Comparison of ENCODE assay signal across 11 cellular contexts in the genomic region with DNA sequence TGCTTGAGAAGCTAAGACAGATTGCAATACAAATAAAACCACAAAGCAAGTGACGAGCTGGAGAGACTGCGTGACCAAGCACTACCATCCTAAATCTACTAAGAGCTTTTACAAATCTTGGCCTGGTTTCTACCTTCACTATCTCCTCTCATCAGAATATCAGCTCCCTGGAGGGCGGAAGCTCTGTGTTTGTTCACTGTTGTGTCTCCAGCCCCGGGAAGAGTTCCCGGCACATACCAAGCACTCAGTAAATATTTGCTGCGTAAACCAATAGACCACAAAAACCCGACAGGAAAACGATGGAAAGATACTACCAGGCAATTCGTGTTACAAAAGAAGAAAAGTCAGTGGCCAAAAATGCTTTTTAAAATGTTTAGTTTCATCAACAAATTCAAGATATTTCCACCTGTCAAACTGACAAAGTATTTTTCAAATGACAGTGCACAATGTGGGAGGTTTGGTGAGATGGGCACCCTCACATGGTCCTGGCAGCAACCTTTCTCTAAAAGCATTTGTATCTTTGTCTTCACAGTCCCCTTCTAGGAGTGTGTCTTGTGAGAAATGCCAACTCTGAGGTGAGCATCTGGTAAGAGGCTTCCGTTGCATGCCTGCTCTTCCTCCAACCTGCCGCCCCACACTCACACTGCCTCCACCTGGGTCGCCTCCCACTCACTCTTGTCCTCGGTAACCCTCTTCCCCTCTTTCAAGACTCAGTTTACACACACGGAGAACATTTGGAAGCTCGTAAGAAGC. TPM values are rescaled to one million over a fixed set of nuclear protein-coding genes. Genes with fewer than 3 reads are reported as not detected.
DNase-seq lines count a peak whose midpoint lies in the region; ATAC-seq and TF ChIP-seq lines count a peak whose summit lies in the region.
"Had no signal": no experiment of that assay in that cellular context is flagged by ENCODE, and none has a peak within 500 bp of the region (broad histone marks: within the 10 kb centered on the region; RNA-seq: fewer than 3 reads in every experiment).

No MANE protein-coding gene starts in this region.

- no peak overlapping the region for H3K56ac ChIP-seq in H9 (ENCODE audit: insufficient read length, low read depth, low read length)

- ATAC-seq in natural killer cell treated with Interleukin-12 subunit alpha and Interleukin-12 subunit beta and Interleukin-15 and Interleukin-18, amount 100 ng/mL, for 72 hours: no peak
- ATAC-seq in GM18868 (IDR thresholded peaks at IDR 0.05; ENCODE audit: unreplicated experiment): no peak
- ATAC-seq: HCT116 had no signal

- no peaks in the 10 kb centered on the region for H3K23me2 ChIP-seq in H9 (ENCODE audit: insufficient read length, low read depth, low read length, poor library complexity, severe bottlenecking)

- H3K4me1 ChIP-seq in H9 (ENCODE audit: insufficient read depth, low read length): no peaks in the 10 kb centered on the region

- no peak overlapping the region for H4K91ac ChIP-seq in H9 (ENCODE audit: insufficient read length, low read depth, low read length)

- no peak overlapping the region for H3K27ac ChIP-seq in H9 (ENCODE audit: insufficient read length, low read depth, low read length)

- H3K4me1 Mint-ChIP-seq in natural killer cell treated with Interleukin-12 subunit alpha and Interleukin-12 subunit beta and Interleukin-15 and Interleukin-18, amount 100 ng/mL, for 72 hours (ENCODE audit: low read depth in 2 of 2): peaks cover 32 to 44% of the 10 kb centered on the region in 2 donors
- peaks cover 31 to 32% of the 10 kb centered on the region in 2 experiments for H3K4me1 Mint-ChIP-seq in H9

- H3K18ac ChIP-seq in H9 (ENCODE audit: insufficient read length, low read depth, low read length): no peak overlapping the region

- no peak overlapping the region for H3K4me3 ChIP-seq in MG63
- no peak overlapping the region for H3K4me3 ChIP-seq in astrocyte of the cerebellum (ENCODE audit: low read depth, low read length)

- H2BK120ac ChIP-seq in H9 (ENCODE audit: low read depth, low read length, poor library complexity, severe bottlenecking): no peak overlapping the region

- H3K27me3 Mint-ChIP-seq in natural killer cell treated with Interleukin-12 subunit alpha and Interleukin-12 subunit beta and Interleukin-15 and Interleukin-18, amount 100 ng/mL, for 72 hours: peaks cover 0 to 3% of the 10 kb centered on the region in 2 donors
- peaks cover 16% of the 10 kb centered on the region for H3K27me3 Mint-ChIP-seq in H9 (ENCODE audit: low read depth)

- H2BK12ac ChIP-seq in H9 (ENCODE audit: insufficient read length, low read depth, low read length): no peak overlapping the region

- no peak overlapping the region for H2BK15ac ChIP-seq in H9 (ENCODE audit: low read depth, low read length)

- H3K36me3 Mint-ChIP-seq in natural killer cell treated with Interleukin-12 subunit alpha and Interleukin-12 subunit beta and Interleukin-15 and Interleukin-18, amount 100 ng/mL, for 72 hours: no peaks in the 10 kb centered on the region
- H3K36me3 Mint-ChIP-seq in H9 (ENCODE audit: insufficient read depth in 1 of 3, low read depth in 3 of 3): no peaks in the 10 kb centered on the region

- H2AK5ac ChIP-seq in H9 (ENCODE audit: insufficient read length, low read length): no peak overlapping the region

- H3K27ac Mint-ChIP-seq in natural killer cell treated with Interleukin-12 subunit alpha and Interleukin-12 subunit beta and Interleukin-15 and Interleukin-18, amount 100 ng/mL, for 72 hours: no peak overlapping the region
- H3K27ac Mint-ChIP-seq in H9: peak overlapping the region in 1 of 3 experiments; percentile 22; a peak in 1 of 7 replicates

- no peak overlapping the region for H2BK20ac ChIP-seq in H9 (ENCODE audit: low read depth, low read length, poor library complexity, severe bottlenecking)

- H4K8ac ChIP-seq in H9 (replicated peaks; ENCODE audit: insufficient read length, low read depth, low read length): no peak overlapping the region

- no peak overlapping the region for H3K23ac ChIP-seq in H9 (ENCODE audit: insufficient read length, low read depth, low read length)

- DNase-seq in Daoy (ENCODE audit: low read depth) (peak; percentile 30), MG63 (peak; percentile 75), astrocyte of the cerebellum (ENCODE audit: low read depth) (peak; percentile 53), H9 (no peak)
- no peak for DNase-seq in natural killer cell treated with Interleukin-12 subunit alpha and Interleukin-12 subunit beta and Interleukin-15 and Interleukin-18, amount 100 ng/mL, for 72 hours (ENCODE audit: low spot score)
- no peak for DNase-seq in activated CD4-positive, alpha-beta T cell treated with anti-CD3 and anti-CD28 coated beads for 4 hours
- DNase-seq: activated CD4-positive, alpha-beta T cell treated with anti-CD3 and anti-CD28 coated beads, Interleukin-2, amount 50 U/mL, for 48 hours; cerebellar nuclear complex; occipital lobe had no signal

- no peak overlapping the region for H3T11ph ChIP-seq in H9 (ENCODE audit: low read length)

- no CpG with 5 or more reads among the region's 15 CpGs for WGBS in H9 (ENCODE audit: extremely low coverage, insufficient read length, low lambda C conversion rate)

- H4K5ac ChIP-seq in H9 (ENCODE audit: insufficient read length, low read depth, low read length): no peak overlapping the region

- no peak overlapping the region for H3K4ac ChIP-seq in H9 (ENCODE audit: low read depth, low read length)

- H4K20me1 ChIP-seq in H9 (ENCODE audit: control insufficient read depth, insufficient read depth, insufficient read length): no peaks in the 10 kb centered on the region

- no peak overlapping the region for H2BK5ac ChIP-seq in H9 (ENCODE audit: insufficient read length, low read length)

- H3K4me3 Mint-ChIP-seq in natural killer cell treated with Interleukin-12 subunit alpha and Interleukin-12 subunit beta and Interleukin-15 and Interleukin-18, amount 100 ng/mL, for 72 hours: peak overlapping the region; percentile 25
- no peak overlapping the region for H3K4me3 Mint-ChIP-seq in H9

- TF ChIP-seq CTCF in astrocyte of the cerebellum (IDR thresholded peaks at IDR 0.05; ENCODE audit: low read depth, low read length, missing control alignments) (no peak), H9 (conservative IDR thresholded peaks at IDR 0.05) (no peak)

- no peaks in the 10 kb centered on the region for H3K79me2 ChIP-seq in H9 (ENCODE audit: insufficient read depth, low read length)

- H3K14ac ChIP-seq in H9 (ENCODE audit: insufficient read depth, low read length): no peak overlapping the region

- H3K79me1 ChIP-seq in H9 (ENCODE audit: insufficient read depth, low read depth, low read length, poor library complexity, severe bottlenecking): no peaks in the 10 kb centered on the region

- no peak overlapping the region for H2AFZ ChIP-seq in H9 (ENCODE audit: low read length)

- no peaks in the 10 kb centered on the region for H3K9me3 Mint-ChIP-seq in natural killer cell treated with Interleukin-12 subunit alpha and Interleukin-12 subunit beta and Interleukin-15 and Interleukin-18, amount 100 ng/mL, for 72 hours
- H3K9me3 Mint-ChIP-seq in H9: peaks cover 4 to 6% of the 10 kb centered on the region in 2 experiments; a peak in 2 of 5 replicates

- peaks cover 8% of the 10 kb centered on the region for H3K9me3 ChIP-seq in MG63
- no peaks in the 10 kb centered on the region for H3K9me3 ChIP-seq in H9 (ENCODE audit: control insufficient read depth, low read depth, low read length)

- no peaks in the 10 kb centered on the region for H3K36me3 ChIP-seq in MG63

- H3K27me3 ChIP-seq in MG63 (no peaks in the 10 kb centered on the region), H9 (ENCODE audit: insufficient read depth, low read length) (no peaks in the 10 kb centered on the region)

- H3K4me2 ChIP-seq in H9 (ENCODE audit: insufficient read depth, insufficient read length, low read length): no peak overlapping the region

- no peak overlapping the region for H3K9ac ChIP-seq in H9 (ENCODE audit: extremely low read depth, insufficient read length, low read length)

- in situ Hi-C loops in astrocyte of the cerebellum (cut with HindIII; ENCODE audit: low sequenced_read_pairs): no loop called here

RNA-seq across cellular contexts. Expression of a gene that starts 34.7 kb away (rescaled TPM):
- not detected in 2 replicates for total RNA-seq in Daoy (2014; rRNA removed; shearing (Covaris generic))
- total RNA-seq in MG63 (2014; rRNA removed; shearing (Covaris generic); ENCODE audit: low replicate concordance): not detected in 2 replicates
- 1 to 10 TPM in 1 of 2 donors, under 1 TPM in 1; 0.29 to 1.1 TPM for total RNA-seq in natural killer cell treated with Interleukin-12 subunit alpha and Interleukin-12 subunit beta and Interleukin-15 and Interleukin-18, amount 100 ng/mL, for 72 hours
- not detected in 2 replicates for total RNA-seq in H9 (2021)
- total RNA-seq: occipital lobe had no signal

RNA-seq across cellular contexts. Expression of a gene that starts 45.7 kb away (rescaled TPM):
- total RNA-seq in Daoy (2014; rRNA removed; shearing (Covaris generic)): not detected in 2 replicates
- total RNA-seq in MG63 (2014; rRNA removed; shearing (Covaris generic); ENCODE audit: low replicate concordance): 0.10 TPM in 1 of 2 replicates, not detected in the other
- total RNA-seq in natural killer cell treated with Interleukin-12 subunit alpha and Interleukin-12 subunit beta and Interleukin-15 and Interleukin-18, amount 100 ng/mL, for 72 hours: not detected
- 0.17 and 0.29 TPM in 2 replicates for total RNA-seq in H9 (2021)

Comparison
In these comparisons a context has a peak if more than half of its experiments do, and no peak if none do; other contexts are left out.
1. DNase-seq: peak in Daoy (single experiment), MG63 (single experiment) and astrocyte of the cerebellum (single experiment); none in natural killer cell treated with Interleukin-12 subunit alpha and Interleukin-12 subunit beta and Interleukin-15 and Interleukin-18, amount 100 ng/mL, for 72 hours (single experiment), H9 (single experiment) and activated CD4-positive, alpha-beta T cell treated with anti-CD3 and anti-CD28 coated beads for 4 hours (0 of 2).